1 cellular context compared by ENCODE assay signal in genomic region chr17:58536541-58536940, GRCh38.
TF ChIP-seq lines count a peak whose summit lies in the region.

No MANE protein-coding gene starts in this region.

TF ChIP-seq in H1, 55 proteins besides CTCF, POLR2A, EP300 and RAD21:
- TF ChIP-seq USF2 (IDR thresholded peaks at IDR 0.05; ENCODE audit: low read length) (no peak), CHD7 (IDR thresholded peaks at IDR 0.05; ENCODE audit: insufficient replicate concordance, low read length) (no peak), JUND (IDR thresholded peaks at IDR 0.05; ENCODE audit: low read length) (no peak)
